1 cellular context compared by ENCODE assay signal in the genomic region with DNA sequence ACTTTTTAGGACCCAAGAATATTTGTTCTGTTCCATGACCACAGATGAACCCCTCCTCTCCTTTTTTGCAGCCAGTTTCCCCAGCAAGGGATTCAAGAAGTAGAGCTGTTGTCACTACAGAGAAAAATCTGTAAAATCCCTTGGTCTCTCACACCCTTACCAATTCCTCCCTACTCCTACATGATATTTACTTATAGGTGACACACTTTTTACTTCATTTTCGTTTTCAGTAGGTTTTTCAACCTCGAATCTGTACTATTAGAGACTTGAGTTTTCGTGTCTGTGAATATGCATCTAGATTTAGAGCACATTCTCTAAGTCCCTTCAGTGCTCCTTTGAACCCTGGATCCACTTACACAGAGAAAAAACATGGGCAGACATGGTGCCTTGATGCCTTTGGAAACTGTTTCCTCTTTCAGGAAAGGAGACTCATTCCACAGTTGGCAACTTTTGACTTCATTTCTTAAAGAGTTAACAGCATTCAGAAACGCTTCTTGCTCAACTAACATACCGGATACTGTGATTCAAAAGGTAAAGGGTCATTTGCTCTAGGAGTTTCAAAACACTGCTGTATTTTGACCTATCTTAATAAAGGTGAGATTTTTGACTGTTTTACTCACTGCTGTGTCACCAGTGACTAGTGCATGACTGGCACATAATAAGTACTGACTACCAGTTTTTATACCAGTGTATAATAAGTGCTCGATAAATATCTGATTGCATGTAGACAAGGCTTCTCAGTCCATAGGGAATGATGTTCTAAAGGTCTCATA.
TF ChIP-seq lines count a peak whose summit lies in the region.

No MANE protein-coding gene starts in this region.

TF ChIP-seq in WTC11, 78 proteins besides CTCF, POLR2A, EP300 and RAD21 (continued from another document):
- TF ChIP-seq, protein P1, sequence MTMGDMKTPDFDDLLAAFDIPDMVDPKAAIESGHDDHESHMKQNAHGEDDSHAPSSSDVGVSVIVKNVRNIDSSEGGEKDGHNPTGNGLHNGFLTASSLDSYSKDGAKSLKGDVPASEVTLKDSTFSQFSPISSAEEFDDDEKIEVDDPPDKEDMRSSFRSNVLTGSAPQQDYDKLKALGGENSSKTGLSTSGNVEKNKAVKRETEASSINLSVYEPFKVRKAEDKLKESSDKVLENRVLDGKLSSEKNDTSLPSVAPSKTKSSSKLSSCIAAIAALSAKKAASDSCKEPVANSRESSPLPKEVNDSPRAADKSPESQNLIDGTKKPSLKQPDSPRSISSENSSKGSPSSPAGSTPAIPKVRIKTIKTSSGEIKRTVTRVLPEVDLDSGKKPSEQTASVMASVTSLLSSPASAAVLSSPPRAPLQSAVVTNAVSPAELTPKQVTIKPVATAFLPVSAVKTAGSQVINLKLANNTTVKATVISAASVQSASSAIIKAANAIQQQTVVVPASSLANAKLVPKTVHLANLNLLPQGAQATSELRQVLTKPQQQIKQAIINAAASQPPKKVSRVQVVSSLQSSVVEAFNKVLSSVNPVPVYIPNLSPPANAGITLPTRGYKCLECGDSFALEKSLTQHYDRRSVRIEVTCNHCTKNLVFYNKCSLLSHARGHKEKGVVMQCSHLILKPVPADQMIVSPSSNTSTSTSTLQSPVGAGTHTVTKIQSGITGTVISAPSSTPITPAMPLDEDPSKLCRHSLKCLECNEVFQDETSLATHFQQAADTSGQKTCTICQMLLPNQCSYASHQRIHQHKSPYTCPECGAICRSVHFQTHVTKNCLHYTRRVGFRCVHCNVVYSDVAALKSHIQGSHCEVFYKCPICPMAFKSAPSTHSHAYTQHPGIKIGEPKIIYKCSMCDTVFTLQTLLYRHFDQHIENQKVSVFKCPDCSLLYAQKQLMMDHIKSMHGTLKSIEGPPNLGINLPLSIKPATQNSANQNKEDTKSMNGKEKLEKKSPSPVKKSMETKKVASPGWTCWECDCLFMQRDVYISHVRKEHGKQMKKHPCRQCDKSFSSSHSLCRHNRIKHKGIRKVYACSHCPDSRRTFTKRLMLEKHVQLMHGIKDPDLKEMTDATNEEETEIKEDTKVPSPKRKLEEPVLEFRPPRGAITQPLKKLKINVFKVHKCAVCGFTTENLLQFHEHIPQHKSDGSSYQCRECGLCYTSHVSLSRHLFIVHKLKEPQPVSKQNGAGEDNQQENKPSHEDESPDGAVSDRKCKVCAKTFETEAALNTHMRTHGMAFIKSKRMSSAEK (CRISPR knock-in tag; IDR thresholded peaks at IDR 0.05; ENCODE audit: borderline replicate concordance), result no peak
- TF ChIP-seq NFE2L1 (CRISPR knock-in tag; IDR thresholded peaks at IDR 0.05), result no peak
- TF ChIP-seq, protein P2, sequence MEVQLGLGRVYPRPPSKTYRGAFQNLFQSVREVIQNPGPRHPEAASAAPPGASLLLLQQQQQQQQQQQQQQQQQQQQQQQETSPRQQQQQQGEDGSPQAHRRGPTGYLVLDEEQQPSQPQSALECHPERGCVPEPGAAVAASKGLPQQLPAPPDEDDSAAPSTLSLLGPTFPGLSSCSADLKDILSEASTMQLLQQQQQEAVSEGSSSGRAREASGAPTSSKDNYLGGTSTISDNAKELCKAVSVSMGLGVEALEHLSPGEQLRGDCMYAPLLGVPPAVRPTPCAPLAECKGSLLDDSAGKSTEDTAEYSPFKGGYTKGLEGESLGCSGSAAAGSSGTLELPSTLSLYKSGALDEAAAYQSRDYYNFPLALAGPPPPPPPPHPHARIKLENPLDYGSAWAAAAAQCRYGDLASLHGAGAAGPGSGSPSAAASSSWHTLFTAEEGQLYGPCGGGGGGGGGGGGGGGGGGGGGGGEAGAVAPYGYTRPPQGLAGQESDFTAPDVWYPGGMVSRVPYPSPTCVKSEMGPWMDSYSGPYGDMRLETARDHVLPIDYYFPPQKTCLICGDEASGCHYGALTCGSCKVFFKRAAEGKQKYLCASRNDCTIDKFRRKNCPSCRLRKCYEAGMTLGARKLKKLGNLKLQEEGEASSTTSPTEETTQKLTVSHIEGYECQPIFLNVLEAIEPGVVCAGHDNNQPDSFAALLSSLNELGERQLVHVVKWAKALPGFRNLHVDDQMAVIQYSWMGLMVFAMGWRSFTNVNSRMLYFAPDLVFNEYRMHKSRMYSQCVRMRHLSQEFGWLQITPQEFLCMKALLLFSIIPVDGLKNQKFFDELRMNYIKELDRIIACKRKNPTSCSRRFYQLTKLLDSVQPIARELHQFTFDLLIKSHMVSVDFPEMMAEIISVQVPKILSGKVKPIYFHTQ (CRISPR knock-in tag; IDR thresholded peaks at IDR 0.05), result no peak
- TF ChIP-seq ZNF138 (CRISPR knock-in tag; conservative IDR thresholded peaks at IDR 0.05), result no peak
- TF ChIP-seq, protein P3, sequence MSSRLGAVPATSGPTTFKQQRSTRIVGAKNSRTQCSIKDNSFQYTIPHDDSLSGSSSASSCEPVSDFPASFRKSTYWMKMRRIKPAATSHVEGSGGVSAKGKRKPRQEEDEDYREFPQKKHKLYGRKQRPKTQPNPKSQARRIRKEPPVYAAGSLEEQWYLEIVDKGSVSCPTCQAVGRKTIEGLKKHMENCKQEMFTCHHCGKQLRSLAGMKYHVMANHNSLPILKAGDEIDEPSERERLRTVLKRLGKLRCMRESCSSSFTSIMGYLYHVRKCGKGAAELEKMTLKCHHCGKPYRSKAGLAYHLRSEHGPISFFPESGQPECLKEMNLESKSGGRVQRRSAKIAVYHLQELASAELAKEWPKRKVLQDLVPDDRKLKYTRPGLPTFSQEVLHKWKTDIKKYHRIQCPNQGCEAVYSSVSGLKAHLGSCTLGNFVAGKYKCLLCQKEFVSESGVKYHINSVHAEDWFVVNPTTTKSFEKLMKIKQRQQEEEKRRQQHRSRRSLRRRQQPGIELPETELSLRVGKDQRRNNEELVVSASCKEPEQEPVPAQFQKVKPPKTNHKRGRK (CRISPR knock-in tag; IDR thresholded peaks at IDR 0.05; ENCODE audit: borderline replicate concordance), result no peak
